In the genomic region with DNA sequence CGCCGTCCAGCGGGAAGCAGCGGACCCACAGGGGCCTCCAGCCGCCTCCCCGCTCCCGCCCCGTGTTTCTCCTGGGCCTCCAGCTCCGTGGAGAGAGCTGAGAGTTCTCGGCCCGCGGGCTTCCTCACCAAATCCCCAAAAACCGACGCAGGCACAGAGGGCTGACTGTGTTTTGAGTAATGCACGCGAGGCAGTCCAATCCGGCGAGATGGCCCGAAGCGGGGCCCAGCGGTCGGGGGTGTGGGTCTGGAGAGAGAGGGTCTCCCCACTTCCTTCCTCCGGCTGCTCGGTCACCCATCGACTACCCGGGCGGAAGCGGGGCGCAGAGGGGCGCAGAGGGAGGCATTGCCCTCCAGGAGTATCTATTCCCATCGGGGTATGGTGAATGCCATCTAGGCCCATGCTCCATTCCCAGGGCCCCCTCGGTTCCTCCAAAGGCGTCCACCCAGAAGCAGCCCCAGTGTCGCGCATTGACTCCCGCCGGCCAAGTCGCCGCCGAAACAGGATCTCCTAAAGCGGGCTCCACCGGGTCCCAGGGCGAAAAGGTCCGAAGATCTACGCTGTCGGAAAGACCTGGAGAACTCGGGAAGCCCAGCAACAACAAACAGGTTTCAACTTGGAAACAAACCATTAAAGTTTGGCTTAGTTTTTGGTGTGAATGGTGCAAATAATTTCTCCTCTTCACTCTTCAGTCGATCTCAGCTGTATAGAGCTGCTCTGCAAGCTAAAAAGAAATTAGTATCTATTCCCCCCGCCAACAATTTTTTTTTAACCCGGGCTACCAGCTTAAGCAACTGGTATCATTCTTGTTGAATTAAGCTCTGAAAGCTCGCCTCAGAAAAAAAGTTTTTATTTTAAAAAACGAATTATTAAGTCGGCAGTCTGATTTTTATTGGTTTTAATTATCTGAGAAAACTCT, we compare ENCODE assay signal across 32 cellular contexts. TPM values are rescaled to one million over a fixed set of nuclear protein-coding genes. Genes with fewer than 3 reads are reported as not detected.
A peak's percentile ranks its signal among the peaks of the same experiment; 100 is the strongest.
DNase-seq lines count a peak whose midpoint lies in the region; ATAC-seq, FAIRE-seq and TF ChIP-seq lines count a peak whose summit lies in the region.
"Had no signal": no experiment of that assay in that cellular context is flagged by ENCODE, and none has a peak within 500 bp of the region (broad histone marks: within the 10 kb centered on the region; RNA-seq: fewer than 3 reads in every experiment).

No MANE protein-coding gene starts in this region.

- H3K4me3 Mint-ChIP-seq in GM23338 = no peak overlapping the region
- H3K4me3 Mint-ChIP-seq in WTC11 = peak overlapping the region; percentile 47
- H3K4me3 Mint-ChIP-seq: activated CD4-positive, alpha-beta T cell treated with anti-CD3 and anti-CD28 coated beads, Interleukin-2, amount 10 ng/mL, durations not matched to agents 24 days and 14 days; HFFc6 had no signal

- TF ChIP-seq POLR2A in GM12892 (IDR thresholded peaks at IDR 0.05; ENCODE audit: low read depth, low read length) = no peak

- no peak for TF ChIP-seq CTCF in GM23338 (conservative IDR thresholded peaks at IDR 0.05; ENCODE audit: low read depth in 2 of 2)
- TF ChIP-seq CTCF in WTC11 (IDR thresholded peaks at IDR 0.05) = no peak

- 5% methylated on average over 53 of the region's 53 CpGs for WGBS in right cardiac atrium

- no peaks in the 10 kb centered on the region for H3K9me3 Mint-ChIP-seq in GM23338
- no peaks in the 10 kb centered on the region for H3K9me3 Mint-ChIP-seq in WTC11
- H3K9me3 Mint-ChIP-seq: activated CD4-positive, alpha-beta T cell treated with anti-CD3 and anti-CD28 coated beads, Interleukin-2, amount 10 ng/mL, durations not matched to agents 24 days and 14 days; activated T-cell treated with anti-CD3 and anti-CD28 coated beads, Interleukin-2, amount 50 U/mL, for 72 hours; HFFc6; stimulated activated naive CD8-positive, alpha-beta T cell treated with anti-CD3 and anti-CD28 coated beads, Interleukin-15, Interleukin-2, amounts not matched to agents 100 ng/mL and 50 ng/mL, for 24 hours had no signal

- H3K79me2 ChIP-seq in GM23338 (replicated peaks; ENCODE audit: insufficient read depth) = no peaks in the 10 kb centered on the region

- no peaks in the 10 kb centered on the region for H3K9me3 ChIP-seq in right cardiac atrium (ENCODE audit: control insufficient read depth, low read length)
- H3K9me3 ChIP-seq: breast epithelium, colonic mucosa, gastroesophageal sphincter, right atrium auricular region, SJSA1 had no signal

- H3K36me3 Mint-ChIP-seq in GM23338 (ENCODE audit: low read depth) (no peaks in the 10 kb centered on the region), WTC11 (0 out of 2 replicates have a peak, but pooled peaks cover 4% of the 10 kb centered on the region)

- peak; percentile 64 for DNase-seq in GM23338 (ENCODE audit: low spot score)
- peak; percentile 60 for DNase-seq in WTC11 (ENCODE audit: low spot score)
- peak; percentile 80 for DNase-seq in posterior vena cava (ENCODE audit: low spot score)
- no peak for DNase-seq in NCI-H1105 (lab: John Stamatoyannopoulos, UW)
- DNase-seq in GM12892 (ENCODE audit: insufficient read length) = no peak
- DNase-seq in right cardiac atrium = no peak
- DNase-seq: activated CD4-positive, alpha-beta T cell treated with anti-CD3 and anti-CD28 coated beads, Interleukin-2, amount 10 ng/mL, durations not matched to agents 24 days and 14 days; activated naive CD4-positive, alpha-beta T cell treated with Interleukin-2 at 50 U/mL for 16 hours; activated T-cell treated with anti-CD3 and anti-CD28 coated beads, Interleukin-2, amount 50 U/mL, for 72 hours; amniotic stem cell; Calu3; colonic mucosa; HFFc6; NCI-H1436 treated with DMSO at 0.1 percent for 48 hours; NCI-H510A; NK-92 treated with Interleukin-12 subunit alpha and Interleukin-12 subunit beta, amount 100 ng/mL, for 24 hours; occipital lobe; stimulated activated CD4-positive, alpha-beta T cell treated with anti-CD3 and anti-CD28 coated beads, Interleukin-4, amount 100 ng/mL, for 4 hours had no signal

- H3K9me2 ChIP-seq in GM23338 (ENCODE audit: insufficient read depth) = no peaks in the 10 kb centered on the region

- no peak overlapping the region for H2AFZ ChIP-seq in GM23338

- H3K27ac Mint-ChIP-seq in GM23338 = no peak overlapping the region
- H3K27ac Mint-ChIP-seq in WTC11 = no peak overlapping the region
- H3K27ac Mint-ChIP-seq: activated CD4-positive, alpha-beta T cell treated with anti-CD3 and anti-CD28 coated beads, Interleukin-2, amount 10 ng/mL, durations not matched to agents 24 days and 14 days; HFFc6; stimulated activated naive CD8-positive, alpha-beta T cell treated with anti-CD3 and anti-CD28 coated beads, Interleukin-15, Interleukin-2, amounts not matched to agents 100 ng/mL and 50 ng/mL, for 24 hours had no signal

- peaks cover 32% of the 10 kb centered on the region for H3F3A ChIP-seq in GM23338 (replicated peaks; ENCODE audit: low read depth)

- H3K4me1 ChIP-seq in GM23338 (ENCODE audit: insufficient read depth) = peaks cover 30% of the 10 kb centered on the region
- H3K4me1 ChIP-seq in right cardiac atrium (ENCODE audit: control insufficient read depth, insufficient read depth, low read length) = no peaks in the 10 kb centered on the region
- H3K4me1 ChIP-seq: breast epithelium, colonic mucosa, SJSA1 had no signal

- peak overlapping the region; percentile 62 for H3K4me2 ChIP-seq in GM23338
- H3K4me2 ChIP-seq: KMS-11 had no signal

- ATAC-seq in GM23338 (peak; percentile 18), WTC11 (peak; percentile 15), HG02798 (IDR thresholded peaks at IDR 0.05; ENCODE audit: poor library complexity, unreplicated experiment) (no peak), right cardiac atrium (no peak)
- ATAC-seq: activated T-cell treated with anti-CD3 and anti-CD28 coated beads, Interleukin-2, amount 50 U/mL, for 72 hours; gastroesophageal sphincter had no signal

- intact Hi-C loops in posterior vena cava (cut with DNase I) = no loop called here
- intact Hi-C loops in right cardiac atrium (cut with DNase I) = no loop called here

- H3K27me3 Mint-ChIP-seq in GM23338 (ENCODE audit: insufficient read depth, low read depth, poor library complexity) (peaks cover 99% of the 10 kb centered on the region), WTC11 (ENCODE audit: low read depth) (peaks cover 100% of the 10 kb centered on the region)

- H3K4me3 ChIP-seq in GM23338 (0 out of 2 replicates have a peak overlapping the region, but pooled peaks have one; percentile 28), right cardiac atrium (ENCODE audit: low read length) (no peak overlapping the region)
- H3K4me3 ChIP-seq: breast epithelium, colonic mucosa, gastroesophageal sphincter, right atrium auricular region, SJSA1 had no signal

- H4K20me1 ChIP-seq in GM23338 (replicated peaks; ENCODE audit: insufficient read depth) = peaks cover 58% of the 10 kb centered on the region

- H3K27me3 ChIP-seq in GM23338 (ENCODE audit: insufficient read depth) (peaks cover 100% of the 10 kb centered on the region), right cardiac atrium (ENCODE audit: control insufficient read depth, insufficient read depth) (peaks cover 7% of the 10 kb centered on the region)

- H3K27ac ChIP-seq in GM23338 (ENCODE audit: low read depth) (no peak overlapping the region), right cardiac atrium (ENCODE audit: low read length) (no peak overlapping the region)
- H3K27ac ChIP-seq: breast epithelium, colonic mucosa, gastroesophageal sphincter, KMS-11, right atrium auricular region, SJSA1 had no signal

- CTCF ChIA-PET in WTC11 (lab: Charles Lee) = interaction anchor here (1.0 to 1.6 kb wide), 5 partner anchors 23 to 111 kb away, joined by 3 to 5 read pairs (median 4); no protein-coding TSS in a partner anchor

- H3K4me1 Mint-ChIP-seq in GM23338 = peaks cover 17% of the 10 kb centered on the region
- H3K4me1 Mint-ChIP-seq in WTC11 = peaks cover 34% of the 10 kb centered on the region

- FAIRE-seq in islet of Langerhans (lab: Jason Lieb, UNC) = peak; percentile 9
- no peak for FAIRE-seq in GM12892 (lab: Jason Lieb, UNC)
- FAIRE-seq: RCC 7860 had no signal

- POLR2A ChIA-PET in WTC11 (lab: Charles Lee) = no interaction called here

- H3K36me3 ChIP-seq in GM23338 (ENCODE audit: insufficient read depth) = no peaks in the 10 kb centered on the region; the same call in 1 of the 2 replicates
- H3K36me3 ChIP-seq: breast epithelium, colonic mucosa, gastroesophageal sphincter, right atrium auricular region, SJSA1 had no signal

TF ChIP-seq in GM23338, 12 proteins besides CTCF, POLR2A, EP300 and RAD21:
- TF ChIP-seq EZH2 (IDR thresholded peaks at IDR 0.05; ENCODE audit: low read depth, unreplicated experiment) (peak; percentile 97), EZH2phosphoT487 (IDR thresholded peaks at IDR 0.05; ENCODE audit: unreplicated experiment) (peak; percentile 50), CREB1 (CRISPR knock-in tag; IDR thresholded peaks at IDR 0.05; ENCODE audit: low read depth) (no peak)

TF ChIP-seq in WTC11, 78 proteins besides CTCF, POLR2A, EP300 and RAD21 (continues in another document):
- no peak for TF ChIP-seq ZNF416 (CRISPR knock-in tag; IDR thresholded peaks at IDR 0.05)
- no peak for TF ChIP-seq ZNF671 (CRISPR knock-in tag; IDR thresholded peaks at IDR 0.05)
- TF ChIP-seq, protein P1, sequence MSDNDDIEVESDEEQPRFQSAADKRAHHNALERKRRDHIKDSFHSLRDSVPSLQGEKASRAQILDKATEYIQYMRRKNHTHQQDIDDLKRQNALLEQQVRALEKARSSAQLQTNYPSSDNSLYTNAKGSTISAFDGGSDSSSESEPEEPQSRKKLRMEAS (CRISPR knock-in tag; IDR thresholded peaks at IDR 0.05) = no peak

RNA-seq across cellular contexts. Expression of a gene that starts 19.2 kb away (rescaled TPM):
- total RNA-seq in GM23338 (2014; rRNA removed; shearing (Covaris generic)) = not detected in 2 replicates
- not detected in 2 replicates for polyA plus RNA-seq in GM23338 (2016; fragmentation: Nextera tagmentation; extraction: Ambion mirVana)
- 1.6 to 2.8 TPM (median 1.7 TPM) in 3 replicates for total RNA-seq in WTC11 (2021)
- not detected for total RNA-seq in posterior vena cava
- polyA plus RNA-seq in GM12892 (2012; ENCODE audit: missing spikeins) = not detected
- total RNA-seq in right cardiac atrium = not detected
- not detected for polyA plus RNA-seq in right cardiac atrium
- total RNA-seq: activated CD4-positive, alpha-beta T cell treated with anti-CD3 and anti-CD28 coated beads, Interleukin-2, amount 10 ng/mL, durations not matched to agents 24 days and 14 days; activated T-cell treated with anti-CD3 and anti-CD28 coated beads, Interleukin-2, amount 50 U/mL, for 72 hours; gastroesophageal sphincter; HFFc6; kidney epithelial cell; lung microvascular endothelial cell; right atrium auricular region; SJSA1; T-helper 1 cell treated with Interleukin-12 subunit alpha and Interleukin-12 subunit beta and Interleukin-4 antibody, amounts not matched to agents 30 ng/mL and 1 ng/mL, for 36 hours had no signal
- polyA plus RNA-seq: AG04450, CD14-positive monocyte had no signal

RNA-seq across cellular contexts. Expression of a gene that starts 24.7 kb away (rescaled TPM):
- not detected in 2 replicates for total RNA-seq in GM23338 (2014; rRNA removed; shearing (Covaris generic))
- not detected in 2 replicates for polyA plus RNA-seq in GM23338 (2016; fragmentation: Nextera tagmentation; extraction: Ambion mirVana)
- total RNA-seq in WTC11 (2021) = 8.0 to 22.3 TPM (median 9.2 TPM) in 3 replicates
- not detected for total RNA-seq in posterior vena cava
- not detected for polyA plus RNA-seq in GM12892 (2012; ENCODE audit: missing spikeins)
- total RNA-seq in right cardiac atrium = not detected
- polyA plus RNA-seq in right cardiac atrium = not detected
- total RNA-seq: activated CD4-positive, alpha-beta T cell treated with anti-CD3 and anti-CD28 coated beads, Interleukin-2, amount 10 ng/mL, durations not matched to agents 24 days and 14 days; activated T-cell treated with anti-CD3 and anti-CD28 coated beads, Interleukin-2, amount 50 U/mL, for 72 hours; breast epithelium; Calu3; gastroesophageal sphincter; HFFc6; kidney epithelial cell; lung microvascular endothelial cell; occipital lobe; right atrium auricular region; SJSA1; T-helper 1 cell treated with Interleukin-12 subunit alpha and Interleukin-12 subunit beta and Interleukin-4 antibody, amounts not matched to agents 30 ng/mL and 1 ng/mL, for 36 hours had no signal
- polyA plus RNA-seq: AG04450, CD14-positive monocyte had no signal

RNA-seq across cellular contexts. Expression of a gene that starts 25.4 kb away (rescaled TPM):
- not detected in 2 replicates for total RNA-seq in GM23338 (2014; rRNA removed; shearing (Covaris generic))
- polyA plus RNA-seq in GM23338 (2016; fragmentation: Nextera tagmentation; extraction: Ambion mirVana) (0.70 TPM in 1 of 2 replicates, not detected in the other), right cardiac atrium (not detected)
- total RNA-seq in WTC11 (2021) (35.2 to 60.8 TPM (median 37.9 TPM) in 3 replicates), posterior vena cava (not detected), right cardiac atrium (not detected)
- not detected for polyA plus RNA-seq in GM12892 (2012; ENCODE audit: missing spikeins)
- total RNA-seq: activated CD4-positive, alpha-beta T cell treated with anti-CD3 and anti-CD28 coated beads, Interleukin-2, amount 10 ng/mL, durations not matched to agents 24 days and 14 days; activated T-cell treated with anti-CD3 and anti-CD28 coated beads, Interleukin-2, amount 50 U/mL, for 72 hours; breast epithelium; Calu3; gastroesophageal sphincter; HFFc6; kidney epithelial cell; lung microvascular endothelial cell; occipital lobe; right atrium auricular region; SJSA1; T-helper 1 cell treated with Interleukin-12 subunit alpha and Interleukin-12 subunit beta and Interleukin-4 antibody, amounts not matched to agents 30 ng/mL and 1 ng/mL, for 36 hours had no signal
- polyA plus RNA-seq: AG04450, CD14-positive monocyte had no signal

Comparison
In these comparisons a context has a peak if more than half of its experiments do, and no peak if none do; other contexts are left out.
1. ATAC-seq: peak in GM23338 (single experiment) and WTC11 (single experiment); none in HG02798 (single experiment) and right cardiac atrium (0 of 2).
2. DNase-seq: peak in GM23338 (single experiment), WTC11 (single experiment) and posterior vena cava (single experiment); none in NCI-H1105 (single experiment), GM12892 (single experiment) and right cardiac atrium (0 of 3).
3. RNA of a gene that starts 25.4 kb away (total RNA-seq): 35.2 to 60.8 TPM in WTC11; not detected in GM23338, not detected in posterior vena cava and not detected in right cardiac atrium; every median in the first group is over 10 times any median in the second.